In the genomic region with DNA sequence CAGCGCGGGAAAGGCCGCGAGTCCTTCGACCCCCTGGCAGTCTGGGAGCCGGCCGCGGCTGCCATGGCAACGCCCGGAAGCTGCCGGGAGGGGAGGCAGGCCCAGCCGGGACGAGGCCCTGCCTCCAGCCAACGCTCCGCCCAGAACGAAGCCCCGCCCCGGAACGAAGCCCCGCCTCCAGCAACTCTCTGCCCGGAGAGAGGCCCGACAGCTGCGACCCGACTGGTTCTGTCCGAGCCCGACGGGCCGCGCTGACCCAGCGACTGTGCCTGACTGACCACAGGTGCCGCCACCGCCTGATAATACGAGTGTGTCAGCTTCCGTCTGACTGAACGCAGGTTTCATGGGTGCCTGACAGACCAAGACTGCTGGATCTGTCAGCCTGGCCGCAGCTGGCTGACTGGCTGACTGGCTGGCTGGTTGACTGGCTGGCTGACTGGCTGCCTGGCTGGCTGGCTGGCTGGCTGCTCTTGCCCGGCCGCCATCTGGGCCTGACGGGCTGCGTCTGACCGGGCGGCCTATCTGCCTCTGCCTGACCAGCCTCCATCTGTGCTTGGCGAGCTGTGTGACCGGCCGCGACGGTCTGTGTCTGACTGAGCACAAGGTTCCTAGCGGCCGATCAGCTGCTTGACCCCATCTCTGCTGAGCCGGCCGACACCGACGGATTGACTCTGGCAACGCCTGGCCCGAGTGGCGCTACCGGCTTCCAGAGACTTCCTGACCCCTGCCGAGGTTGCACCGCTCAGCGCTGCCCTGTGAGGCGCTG, we compare ENCODE assay signal across 8 cellular contexts.
DNase-seq lines count a peak whose midpoint lies in the region; ATAC-seq and TF ChIP-seq lines count a peak whose summit lies in the region.

No MANE protein-coding gene starts in this region.

- POLR2A ChIA-PET in naive thymus-derived CD8-positive, alpha-beta T cell (lab: Charles Lee): interaction anchor here (0.9 to 1.6 kb wide), 3 partner anchors 13 to 111 kb away, joined by 3 to 13 read pairs (median 7); no protein-coding TSS in a partner anchor

- DNase-seq in DMS 273 treated with DMSO at 0.1 percent for 48 hours (lab: John Stamatoyannopoulos, UW) (peak; percentile 72), fibroblast of gingiva (ENCODE audit: low read depth) (peak; percentile 85)
- DNase-seq in Jurkat, Clone E6-1 (ENCODE audit: low read depth, low spot score): peak; percentile 41
- peak; percentile 85 for DNase-seq in activated T-helper 1 cell treated with anti-CD3 and anti-CD28 coated beads, Interleukin-12 subunit alpha, Interleukin-12 subunit beta, Interleukin-2, Interleukin-4 antibody, amounts not matched to agents 30 ng/mL and 10 ng/mL and 1 ng/mL, durations not matched to agents 14 hours and 24 hours and 36 hours (ENCODE audit: low spot score)
- DNase-seq in naive thymus-derived CD8-positive, alpha-beta T cell: peak; percentile 83 to 99 (median 92)

- H3K27me3 Mint-ChIP-seq in activated T-helper 1 cell treated with anti-CD3 and anti-CD28 coated beads, Interleukin-12 subunit alpha, Interleukin-12 subunit beta, Interleukin-2, Interleukin-4 antibody, amounts not matched to agents 30 ng/mL and 10 ng/mL and 1 ng/mL, durations not matched to agents 14 hours and 24 hours and 36 hours (ENCODE audit: insufficient read depth): peaks cover 37% of the 10 kb centered on the region
- peaks cover 0 to 5% (median 0%) of the 10 kb centered on the region in 5 donors for H3K27me3 Mint-ChIP-seq in naive thymus-derived CD8-positive, alpha-beta T cell
- H3K27me3 Mint-ChIP-seq in stimulated activated memory B cell treated with anti-CD40 and anti-IgM and Interleukin-4, amounts not matched to agents 10 μg/mL and 1 μg/mL and 100 μg/mL, for 72 hours: no peaks in the 10 kb centered on the region

- peak overlapping the region; percentile 62 for H3K4me3 ChIP-seq in Jurkat, Clone E6-1 (ENCODE audit: low read length)

- intact Hi-C loops in activated T-helper 1 cell treated with anti-CD3 and anti-CD28 coated beads, Interleukin-12 subunit alpha, Interleukin-12 subunit beta, Interleukin-2, Interleukin-4 antibody, amounts not matched to agents 30 ng/mL and 10 ng/mL and 1 ng/mL, durations not matched to agents 14 hours and 24 hours and 36 hours (cut with micrococcal nuclease): loop anchor here (1.0 to 10.0 kb wide), 3 partner anchors 14 to 400 kb away; no protein-coding TSS in a partner anchor

- ATAC-seq in GM21529 (IDR thresholded peaks at IDR 0.05; ENCODE audit: unreplicated experiment): peak; percentile 94
- ATAC-seq in naive thymus-derived CD8-positive, alpha-beta T cell: peak; percentile 94 to 97
- ATAC-seq in stimulated activated memory B cell treated with anti-CD40 and anti-IgM and Interleukin-4, amounts not matched to agents 10 μg/mL and 1 μg/mL and 100 μg/mL, for 72 hours: peak; percentile 98

- peaks cover 5% of the 10 kb centered on the region for H3K9me3 Mint-ChIP-seq in activated T-helper 1 cell treated with anti-CD3 and anti-CD28 coated beads, Interleukin-12 subunit alpha, Interleukin-12 subunit beta, Interleukin-2, Interleukin-4 antibody, amounts not matched to agents 30 ng/mL and 10 ng/mL and 1 ng/mL, durations not matched to agents 14 hours and 24 hours and 36 hours
- peaks cover 0 to 3% (median 0%) of the 10 kb centered on the region in 9 donors for H3K9me3 Mint-ChIP-seq in naive thymus-derived CD8-positive, alpha-beta T cell
- peaks cover 3% of the 10 kb centered on the region for H3K9me3 Mint-ChIP-seq in stimulated activated memory B cell treated with anti-CD40 and anti-IgM and Interleukin-4, amounts not matched to agents 10 μg/mL and 1 μg/mL and 100 μg/mL, for 72 hours

- no peaks in the 10 kb centered on the region for H3K4me1 Mint-ChIP-seq in activated T-helper 1 cell treated with anti-CD3 and anti-CD28 coated beads, Interleukin-12 subunit alpha, Interleukin-12 subunit beta, Interleukin-2, Interleukin-4 antibody, amounts not matched to agents 30 ng/mL and 10 ng/mL and 1 ng/mL, durations not matched to agents 14 hours and 24 hours and 36 hours (ENCODE audit: low read depth)
- peaks cover 0 to 5% (median 4%) of the 10 kb centered on the region in 4 donors for H3K4me1 Mint-ChIP-seq in naive thymus-derived CD8-positive, alpha-beta T cell
- H3K4me1 Mint-ChIP-seq in stimulated activated memory B cell treated with anti-CD40 and anti-IgM and Interleukin-4, amounts not matched to agents 10 μg/mL and 1 μg/mL and 100 μg/mL, for 72 hours: peaks cover 20% of the 10 kb centered on the region

- H3K36me3 Mint-ChIP-seq in activated T-helper 1 cell treated with anti-CD3 and anti-CD28 coated beads, Interleukin-12 subunit alpha, Interleukin-12 subunit beta, Interleukin-2, Interleukin-4 antibody, amounts not matched to agents 30 ng/mL and 10 ng/mL and 1 ng/mL, durations not matched to agents 14 hours and 24 hours and 36 hours (ENCODE audit: low read depth): no peaks in the 10 kb centered on the region
- no peaks in the 10 kb centered on the region for H3K36me3 Mint-ChIP-seq in naive thymus-derived CD8-positive, alpha-beta T cell
- H3K36me3 Mint-ChIP-seq in stimulated activated memory B cell treated with anti-CD40 and anti-IgM and Interleukin-4, amounts not matched to agents 10 μg/mL and 1 μg/mL and 100 μg/mL, for 72 hours: no peaks in the 10 kb centered on the region

- H3K27ac Mint-ChIP-seq in activated T-helper 1 cell treated with anti-CD3 and anti-CD28 coated beads, Interleukin-12 subunit alpha, Interleukin-12 subunit beta, Interleukin-2, Interleukin-4 antibody, amounts not matched to agents 30 ng/mL and 10 ng/mL and 1 ng/mL, durations not matched to agents 14 hours and 24 hours and 36 hours: no peak overlapping the region
- peak overlapping the region; percentile 57 to 94 (median 87) for H3K27ac Mint-ChIP-seq in naive thymus-derived CD8-positive, alpha-beta T cell
- peak overlapping the region; percentile 79 for H3K27ac Mint-ChIP-seq in stimulated activated memory B cell treated with anti-CD40 and anti-IgM and Interleukin-4, amounts not matched to agents 10 μg/mL and 1 μg/mL and 100 μg/mL, for 72 hours

- H3K4me3 Mint-ChIP-seq in activated T-helper 1 cell treated with anti-CD3 and anti-CD28 coated beads, Interleukin-12 subunit alpha, Interleukin-12 subunit beta, Interleukin-2, Interleukin-4 antibody, amounts not matched to agents 30 ng/mL and 10 ng/mL and 1 ng/mL, durations not matched to agents 14 hours and 24 hours and 36 hours: peak overlapping the region; percentile 83
- H3K4me3 Mint-ChIP-seq in naive thymus-derived CD8-positive, alpha-beta T cell: peak overlapping the region; percentile 84 to 92 (median 88)
- peak overlapping the region; percentile 88 for H3K4me3 Mint-ChIP-seq in stimulated activated memory B cell treated with anti-CD40 and anti-IgM and Interleukin-4, amounts not matched to agents 10 μg/mL and 1 μg/mL and 100 μg/mL, for 72 hours

TF ChIP-seq in PFSK-1, 5 proteins besides CTCF, POLR2A, EP300 and RAD21:
- TF ChIP-seq POLR2AphosphoS5 (IDR thresholded peaks at IDR 0.05; ENCODE audit: low read depth, low read length) (peak; percentile 69; the same call in 1 of the 2 replicates), FOXP2 (optimal IDR thresholded peaks at IDR 0.05; ENCODE audit: borderline replicate concordance, extremely low read depth, extremely low read length, insufficient read depth) (peak; percentile 16), SIN3A (IDR thresholded peaks at IDR 0.05; ENCODE audit: borderline replicate concordance, insufficient read depth, low read length) (no peak)

Comparison
In these comparisons a context has a peak if more than half of its experiments do, and no peak if none do; other contexts are left out.
1. Peak in every context shown above with its lines: DNase-seq, ATAC-seq and H3K4me3 ChIP-seq.
2. DNase-seq: peak in every context shown above with its lines; median percentile 92 in naive thymus-derived CD8-positive, alpha-beta T cell; 85 in activated T-helper 1 cell treated with anti-CD3 and anti-CD28 coated beads, Interleukin-12 subunit alpha, Interleukin-12 subunit beta, Interleukin-2, Interleukin-4 antibody, amounts not matched to agents 30 ng/mL and 10 ng/mL and 1 ng/mL, durations not matched to agents 14 hours and 24 hours and 36 hours; 85 in fibroblast of gingiva; 72 in DMS 273 treated with DMSO at 0.1 percent for 48 hours; 41 in Jurkat, Clone E6-1.